Comparison of ENCODE assay signal across 11 cellular contexts in genomic region chr7:139105037-139105382, GRCh38. TPM values are rescaled to one million over a fixed set of nuclear protein-coding genes. Genes with fewer than 3 reads are reported as not detected.
DNase-seq lines count a peak whose midpoint lies in the region; ATAC-seq and TF ChIP-seq lines count a peak whose summit lies in the region.
"Had no signal": no experiment of that assay in that cellular context is flagged by ENCODE, and none has a peak within 500 bp of the region (broad histone marks: within the 10 kb centered on the region; RNA-seq: fewer than 3 reads in every experiment).

No MANE protein-coding gene starts in this region.

- 66 to 83% (median 79%) methylated on average over 5 of the region's 5 CpGs for WGBS in stomach, 5 donors

- in situ Hi-C loops in Panc1 (cut with HindIII; ENCODE audit: low pct_unique_long_range_greater_than_20kb, low sequenced_read_pairs) = no loop called here

- peak overlapping the region; percentile 66 for H3K27ac ChIP-seq in Panc1 (ENCODE audit: low read length)
- H3K27ac ChIP-seq in stomach = peak overlapping the region; percentile 34 to 96 (median 65)

- H3K27me3 Mint-ChIP-seq in activated T-cell treated with anti-CD3 and anti-CD28 coated beads, Interleukin-2, amount 50 U/mL, for 24 hours = no peaks in the 10 kb centered on the region

- ATAC-seq in Panc1 (no peak), HG02852 (IDR thresholded peaks at IDR 0.05; ENCODE audit: unreplicated experiment) (no peak)

- TF ChIP-seq POLR2A in stomach (IDR thresholded peaks at IDR 0.05) = no peak

- POLR2A ChIA-PET in Panc1 (lab: Charles Lee) = interaction anchor here (0.6 kb wide), 1 partner anchor 274 kb away, joined by 5 read pairs; no protein-coding TSS in a partner anchor

- CTCF ChIA-PET in Panc1 (lab: Charles Lee) = interaction anchor here (0.6 kb wide), 1 partner anchor 588 kb away, joined by 3 read pairs; no protein-coding TSS in a partner anchor

- H3K27me3 ChIP-seq in Panc1 (ENCODE audit: control insufficient read depth, insufficient read depth, low read length) (no peaks in the 10 kb centered on the region), stomach (no peaks in the 10 kb centered on the region)

- peak overlapping the region; percentile 95 for H3K27ac Mint-ChIP-seq in activated T-cell treated with anti-CD3 and anti-CD28 coated beads, Interleukin-2, amount 50 U/mL, for 24 hours

- H3K9me3 Mint-ChIP-seq in activated T-cell treated with anti-CD3 and anti-CD28 coated beads, Interleukin-2, amount 50 U/mL, for 24 hours = no peaks in the 10 kb centered on the region

- H3K9me3 ChIP-seq in Panc1 (ENCODE audit: control insufficient read depth, insufficient read depth, low read depth, low read length) (no peaks in the 10 kb centered on the region), stomach (no peaks in the 10 kb centered on the region)

- peaks cover 34% of the 10 kb centered on the region for H3K4me1 Mint-ChIP-seq in activated T-cell treated with anti-CD3 and anti-CD28 coated beads, Interleukin-2, amount 50 U/mL, for 24 hours (ENCODE audit: low read depth)

- intact Hi-C loops in Panc1 (cut with micrococcal nuclease; ENCODE audit: unreplicated experiment) = loop anchor here (5.0 kb wide), 1 partner anchor 127 kb away; the partner anchor contains the start of gene UBN2
- intact Hi-C loops in stomach (cut with DNase I; ENCODE audit: low total_unique reads) = no loop called here

- H3K4me3 ChIP-seq in Panc1 (ENCODE audit: low read depth in 2 of 2, low read length in 2 of 2) = peak overlapping the region in 1 of 2 experiments; percentile 6; a peak in 2 of 4 replicates
- H3K4me3 ChIP-seq in stomach = peak overlapping the region in 3 of 4 donors; percentile 18 to 97 (median 29)

- peaks cover 84% of the 10 kb centered on the region for H3K36me3 Mint-ChIP-seq in activated T-cell treated with anti-CD3 and anti-CD28 coated beads, Interleukin-2, amount 50 U/mL, for 24 hours (ENCODE audit: low read depth)

- no peak for DNase-seq in activated T-cell treated with anti-CD3 and anti-CD28 coated beads, Interleukin-2, amount 50 U/mL, for 24 hours
- no peak for DNase-seq in activated T-cell treated with anti-CD3 and anti-CD28 coated beads, Interleukin-2, amount 50 U/mL, for 48 hours
- DNase-seq in Panc1 (ENCODE audit: low read depth, low spot score) (no peak), stomach (no peak), Ammon's horn (ENCODE audit: low spot score) (no peak), NCI-H1694 (lab: John Stamatoyannopoulos, UW) (no peak)
- peak; percentile 27 for DNase-seq in central memory CD4-positive, alpha-beta T cell
- DNase-seq: kidney, NCI-H1694 treated with DMSO at 0.1 percent for 48 hours, SW 1271 had no signal

- TF ChIP-seq EP300 in stomach (IDR thresholded peaks at IDR 0.05) = no peak

- no TSS peak for BruUV-seq in Panc1 (replicated peaks; lab: Mats Ljungman, UMichigan)

- H3K36me3 ChIP-seq in Panc1 (ENCODE audit: control insufficient read depth, insufficient read depth, low read length) = no peaks in the 10 kb centered on the region; the same call in 1 of the 2 replicates
- H3K36me3 ChIP-seq in stomach = no peaks in the 10 kb centered on the region

- TF ChIP-seq CTCF in Panc1 (IDR thresholded peaks at IDR 0.05) (no peak), stomach (IDR thresholded peaks at IDR 0.05) (no peak)

- H3K4me1 ChIP-seq in Panc1 (ENCODE audit: control insufficient read depth, insufficient read depth, low read length) (peaks cover 22% of the 10 kb centered on the region; the same call in 1 of the 2 replicates), stomach (peaks cover 0 to 69% (median 37%) of the 10 kb centered on the region in 4 donors)

- H3K4me3 Mint-ChIP-seq in activated T-cell treated with anti-CD3 and anti-CD28 coated beads, Interleukin-2, amount 50 U/mL, for 24 hours = peak overlapping the region; percentile 98

RNA-seq across cellular contexts. Expression of gene ZC3HAV1, which starts 4.5 kb away (rescaled TPM):
- 47.1 TPM for total RNA-seq in Panc1 (2021; ENCODE audit: unreplicated experiment)
- 18.0 TPM for polyA plus RNA-seq in Panc1 (2012; ENCODE audit: insufficient read length)
- 10 to 100 TPM in 4 of 5 donors, 1 to 10 TPM in 1; 7.6 to 34.3 (median 20.3) TPM for total RNA-seq in stomach
- 1 to 10 TPM; 5.5 to 7.0 (median 5.7) TPM for polyA plus RNA-seq in stomach
